In the genomic region with DNA sequence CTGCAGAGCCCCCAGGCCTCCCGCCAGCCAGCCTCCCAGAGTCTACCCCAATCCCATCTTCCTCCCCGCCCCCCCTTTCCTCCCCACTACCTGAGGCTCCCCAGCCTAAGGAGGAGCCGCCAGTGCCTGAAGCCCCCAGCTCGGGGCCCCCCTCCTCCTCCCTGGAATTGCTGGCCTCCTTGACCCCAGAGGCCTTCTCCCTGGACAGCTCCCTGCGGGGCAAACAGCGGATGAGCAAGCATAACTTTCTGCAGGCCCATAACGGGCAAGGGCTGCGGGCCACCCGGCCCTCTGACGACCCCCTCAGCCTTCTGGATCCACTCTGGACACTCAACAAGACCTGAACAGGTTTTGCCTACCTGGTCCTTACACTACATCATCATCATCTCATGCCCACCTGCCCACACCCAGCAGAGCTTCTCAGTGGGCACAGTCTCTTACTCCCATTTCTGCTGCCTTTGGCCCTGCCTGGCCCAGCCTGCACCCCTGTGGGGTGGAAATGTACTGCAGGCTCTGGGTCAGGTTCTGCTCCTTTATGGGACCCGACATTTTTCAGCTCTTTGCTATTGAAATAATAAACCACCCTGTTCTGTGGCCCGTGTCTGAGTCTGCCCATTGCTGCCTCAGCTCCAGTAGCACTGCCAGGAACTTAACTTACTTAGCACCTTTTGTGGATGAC, we compare ENCODE assay signal across 15 cellular contexts. TPM values are rescaled to one million over a fixed set of nuclear protein-coding genes. Genes with fewer than 3 reads are reported as not detected.
A peak's percentile ranks its signal among the peaks of the same experiment; 100 is the strongest.
DNase-seq lines count a peak whose midpoint lies in the region; ATAC-seq and TF ChIP-seq lines count a peak whose summit lies in the region.
"Had no signal": no experiment of that assay in that cellular context is flagged by ENCODE, and none has a peak within 500 bp of the region (broad histone marks: within the 10 kb centered on the region; RNA-seq: fewer than 3 reads in every experiment).

No MANE protein-coding gene starts in this region.

- no peaks in the 10 kb centered on the region for H3K9me3 ChIP-seq in neural progenitor cell (ENCODE audit: low read depth)
- H3K9me3 ChIP-seq: esophagus muscularis mucosa, spleen, tibial artery had no signal

- no peaks in the 10 kb centered on the region for H3K9me3 Mint-ChIP-seq in activated CD4-positive, alpha-beta T cell treated with anti-CD3 and anti-CD28 coated beads, Interleukin-2, amount 10 ng/mL, durations not matched to agents 7 days and 5 days
- H3K9me3 Mint-ChIP-seq in activated CD4-positive, alpha-beta T cell treated with anti-CD3 and anti-CD28 coated beads, Interleukin-2, amount 10 ng/mL, durations not matched to agents 24 days and 14 days = no peaks in the 10 kb centered on the region
- no peaks in the 10 kb centered on the region for H3K9me3 Mint-ChIP-seq in neural progenitor cell

- H3K36me3 Mint-ChIP-seq in activated CD4-positive, alpha-beta T cell treated with anti-CD3 and anti-CD28 coated beads, Interleukin-2, amount 10 ng/mL, durations not matched to agents 7 days and 5 days (ENCODE audit: low read depth) = peaks cover 22% of the 10 kb centered on the region
- peaks cover 35% of the 10 kb centered on the region for H3K36me3 Mint-ChIP-seq in activated CD4-positive, alpha-beta T cell treated with anti-CD3 and anti-CD28 coated beads, Interleukin-2, amount 10 ng/mL, durations not matched to agents 24 days and 14 days (ENCODE audit: low read depth)
- peaks cover 22% of the 10 kb centered on the region for H3K36me3 Mint-ChIP-seq in neural progenitor cell

- intact Hi-C loops in activated CD4-positive, alpha-beta T cell treated with anti-CD3 and anti-CD28 coated beads, Interleukin-2, amount 10 ng/mL, durations not matched to agents 24 days and 14 days (cut with micrococcal nuclease) = no loop called here

- H3K4me3 ChIP-seq in H7 (ENCODE audit: insufficient read depth, low read depth, low read length) (no peak overlapping the region), neural progenitor cell (no peak overlapping the region)
- H3K4me3 ChIP-seq: esophagus muscularis mucosa, GM23338, spleen, tibial artery had no signal

- H3K27me3 ChIP-seq in H7 (ENCODE audit: control insufficient read depth, insufficient read depth, low read length) = no peaks in the 10 kb centered on the region
- H3K27me3 ChIP-seq in neural progenitor cell = no peaks in the 10 kb centered on the region
- H3K27me3 ChIP-seq: esophagus muscularis mucosa, spleen, tibial artery had no signal

- no peak overlapping the region for H2AFZ ChIP-seq in neural progenitor cell (replicated peaks)
- H2AFZ ChIP-seq: GM23338 had no signal

- H3K4me3 Mint-ChIP-seq in activated CD4-positive, alpha-beta T cell treated with anti-CD3 and anti-CD28 coated beads, Interleukin-2, amount 10 ng/mL, durations not matched to agents 7 days and 5 days = no peak overlapping the region
- H3K4me3 Mint-ChIP-seq in activated CD4-positive, alpha-beta T cell treated with anti-CD3 and anti-CD28 coated beads, Interleukin-2, amount 10 ng/mL, durations not matched to agents 24 days and 14 days = no peak overlapping the region
- no peak overlapping the region for H3K4me3 Mint-ChIP-seq in neural progenitor cell
- H3K4me3 Mint-ChIP-seq: GM23338 had no signal

- H3K27ac ChIP-seq in caudate nucleus (ENCODE audit: low read depth, low read length) = peak overlapping the region; percentile 79
- H3K27ac ChIP-seq in neural progenitor cell = no peak overlapping the region
- H3K27ac ChIP-seq: esophagus muscularis mucosa, tibial artery had no signal

- no peak for TF ChIP-seq CTCF in neural progenitor cell (IDR thresholded peaks at IDR 0.05)

- no peaks in the 10 kb centered on the region for H3K27me3 Mint-ChIP-seq in activated CD4-positive, alpha-beta T cell treated with anti-CD3 and anti-CD28 coated beads, Interleukin-2, amount 10 ng/mL, durations not matched to agents 7 days and 5 days
- H3K27me3 Mint-ChIP-seq in activated CD4-positive, alpha-beta T cell treated with anti-CD3 and anti-CD28 coated beads, Interleukin-2, amount 10 ng/mL, durations not matched to agents 24 days and 14 days = no peaks in the 10 kb centered on the region
- H3K27me3 Mint-ChIP-seq in neural progenitor cell (ENCODE audit: insufficient read depth, low read depth) = peaks cover 11% of the 10 kb centered on the region

- no peaks in the 10 kb centered on the region for H4K20me1 ChIP-seq in neural progenitor cell (ENCODE audit: low read depth)

- no peaks in the 10 kb centered on the region for H3K4me1 ChIP-seq in neural progenitor cell
- H3K4me1 ChIP-seq: esophagus muscularis mucosa had no signal

- no peak overlapping the region for H3K9ac ChIP-seq in neural progenitor cell

- CTCF ChIA-PET in activated CD4-positive, alpha-beta T cell treated with anti-CD3 and anti-CD28 coated beads, Interleukin-2, amount 10 ng/mL, durations not matched to agents 7 days and 5 days (lab: Charles Lee) = interaction anchor here (1.1 to 2.2 kb wide), 2 partner anchors 8 kb away, joined by 3 to 14 read pairs; no protein-coding TSS in a partner anchor

- no peak overlapping the region for H3K4me2 ChIP-seq in neural progenitor cell
- H3K4me2 ChIP-seq: GM23338 had no signal

- POLR2A ChIA-PET in activated CD4-positive, alpha-beta T cell treated with anti-CD3 and anti-CD28 coated beads, Interleukin-2, amount 10 ng/mL, durations not matched to agents 7 days and 5 days (lab: Charles Lee) = interaction anchor here (0.5 kb wide), 1 partner anchor 206 kb away, joined by 4 read pairs; no protein-coding TSS in a partner anchor

- ATAC-seq in GM18520 (IDR thresholded peaks at IDR 0.05; ENCODE audit: unreplicated experiment) = no peak
- ATAC-seq: GM23338 had no signal

- H3K79me2 ChIP-seq in neural progenitor cell (ENCODE audit: low read depth) = no peaks in the 10 kb centered on the region

- H3K4me1 Mint-ChIP-seq in activated CD4-positive, alpha-beta T cell treated with anti-CD3 and anti-CD28 coated beads, Interleukin-2, amount 10 ng/mL, durations not matched to agents 7 days and 5 days = no peaks in the 10 kb centered on the region
- H3K4me1 Mint-ChIP-seq in activated CD4-positive, alpha-beta T cell treated with anti-CD3 and anti-CD28 coated beads, Interleukin-2, amount 10 ng/mL, durations not matched to agents 24 days and 14 days = no peaks in the 10 kb centered on the region
- H3K4me1 Mint-ChIP-seq in neural progenitor cell = peaks cover 17% of the 10 kb centered on the region

- H3K36me3 ChIP-seq in H7 (replicated peaks; ENCODE audit: control insufficient read depth, insufficient read depth, low read length) (peaks cover 35% of the 10 kb centered on the region), neural progenitor cell (no peaks in the 10 kb centered on the region)

- DNase-seq in activated CD4-positive, alpha-beta T cell treated with anti-CD3 and anti-CD28 coated beads, Interleukin-2, amount 10 ng/mL, durations not matched to agents 7 days and 5 days = no peak
- no peak for DNase-seq in activated CD4-positive, alpha-beta T cell treated with anti-CD3 and anti-CD28 coated beads, Interleukin-2, amount 10 ng/mL, durations not matched to agents 24 days and 14 days
- DNase-seq in H7 (peak; percentile 55), caudate nucleus (lab: John Stamatoyannopoulos, UW) (no peak), neural progenitor cell (ENCODE audit: low spot score) (no peak), amygdala (lab: John Stamatoyannopoulos, UW) (no peak), kidney glomerular epithelial cell (lab: John Stamatoyannopoulos, UW) (no peak)
- DNase-seq: activated CD8-positive, alpha-beta memory T cell treated with anti-CD3 and anti-CD28 coated beads, Interleukin-2, amount 50 U/mL, for 48 hours; DMS 273 treated with DMSO at 0.1 percent for 48 hours; NCI-H2081 treated with DMSO at 0.1 percent for 48 hours; spleen; tibial artery had no signal

- peak overlapping the region; percentile 71 for H3K27ac Mint-ChIP-seq in activated CD4-positive, alpha-beta T cell treated with anti-CD3 and anti-CD28 coated beads, Interleukin-2, amount 10 ng/mL, durations not matched to agents 7 days and 5 days
- H3K27ac Mint-ChIP-seq in activated CD4-positive, alpha-beta T cell treated with anti-CD3 and anti-CD28 coated beads, Interleukin-2, amount 10 ng/mL, durations not matched to agents 24 days and 14 days = no peak overlapping the region
- peak overlapping the region; percentile 80 for H3K27ac Mint-ChIP-seq in neural progenitor cell
- H3K27ac Mint-ChIP-seq: GM23338 had no signal

- peaks cover 5% of the 10 kb centered on the region for H3F3A ChIP-seq in neural progenitor cell (ENCODE audit: low read depth)

RNA-seq across cellular contexts. Expression of a gene that starts 32.2 kb away (rescaled TPM):
- 10 to 100 TPM; 27.4 to 34.9 TPM for total RNA-seq in activated CD4-positive, alpha-beta T cell treated with anti-CD3 and anti-CD28 coated beads, Interleukin-2, amount 10 ng/mL, durations not matched to agents 7 days and 5 days
- total RNA-seq in activated CD4-positive, alpha-beta T cell treated with anti-CD3 and anti-CD28 coated beads, Interleukin-2, amount 10 ng/mL, durations not matched to agents 24 days and 14 days = 34.1 and 34.6 TPM in 2 replicates
- 18.7 and 21.7 TPM in 2 replicates for total RNA-seq in H7 (2014; rRNA removed; shearing (Covaris generic))
- total RNA-seq in neural progenitor cell (ENCODE audit: low replicate concordance) = 3.4 and 8.6 TPM in 2 replicates
